ENCODE assay signal across 8 cellular contexts in the genomic region with DNA sequence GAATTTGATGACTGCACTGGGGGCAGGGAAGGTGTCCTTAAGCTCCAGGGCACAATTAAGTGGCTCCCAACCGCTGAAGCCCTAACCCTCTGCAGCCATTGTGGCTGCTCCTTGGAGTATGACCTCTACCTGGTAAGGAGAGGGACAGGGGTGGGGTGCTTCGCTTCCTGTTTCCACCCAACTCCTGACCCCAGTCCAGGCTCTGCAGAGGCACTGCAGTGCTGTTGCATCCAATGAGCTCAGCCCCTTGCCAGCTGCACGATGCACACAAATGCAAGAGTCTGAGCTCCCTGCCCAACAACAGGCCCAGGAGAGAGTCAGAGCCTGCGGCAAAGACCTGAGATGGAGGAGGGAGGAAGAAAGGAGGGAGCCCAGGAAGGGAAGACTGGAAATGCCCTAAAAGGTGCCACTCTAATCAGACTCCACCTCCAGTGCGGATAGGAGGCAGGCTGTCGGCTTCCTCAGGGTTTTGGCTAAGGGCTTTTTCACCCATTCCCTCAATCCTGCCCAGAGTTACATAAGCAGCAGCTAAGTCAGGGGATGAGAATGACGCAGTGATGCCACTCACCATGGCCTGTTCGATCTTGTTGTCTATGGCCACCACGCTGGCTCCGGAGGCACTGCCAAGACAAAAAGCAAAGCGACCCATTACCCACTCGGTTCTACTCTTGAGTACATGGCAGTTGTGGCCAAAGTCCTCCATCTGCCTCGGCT.
DNase-seq lines count a peak whose midpoint lies in the region; ATAC-seq, FAIRE-seq and TF ChIP-seq lines count a peak whose summit lies in the region.

No MANE protein-coding gene starts in this region.

- H3K9me3 Mint-ChIP-seq in nephron: no peaks in the 10 kb centered on the region

- H3K27ac ChIP-seq in SK-N-SH (ENCODE audit: low read depth in 2 of 2, low read length in 1 of 2) (peak overlapping the region; percentile 32 to 65), endothelial cell of umbilical vein (ENCODE audit: insufficient read depth, low read depth, low read length) (peak overlapping the region; percentile 70)

- H3K4me1 ChIP-seq in SK-N-SH (ENCODE audit: control insufficient read depth in 1 of 2, insufficient read depth in 2 of 2, low read depth in 1 of 2, low read length in 1 of 2) (peaks cover 6 to 13% of the 10 kb centered on the region in 2 experiments; a peak in 2 of 4 replicates), endothelial cell of umbilical vein (ENCODE audit: control insufficient read depth, extremely low read depth, insufficient read depth, low read length) (peaks cover 20% of the 10 kb centered on the region)

- no peaks in the 10 kb centered on the region for H3K9me1 ChIP-seq in endothelial cell of umbilical vein (replicated peaks; ENCODE audit: control insufficient read depth, extremely low read depth, insufficient read depth, low read length)

- intact Hi-C loops in endothelial cell of umbilical vein (cut with micrococcal nuclease): loop anchor here (10.0 kb wide), 1 partner anchor 309 kb away; no protein-coding TSS in a partner anchor

- H3K9ac ChIP-seq in SK-N-SH (peak overlapping the region; percentile 72), endothelial cell of umbilical vein (replicated peaks; ENCODE audit: extremely low read depth, insufficient read depth, low read length) (peak overlapping the region; percentile 92)

- TF ChIP-seq RAD21 in SK-N-SH (IDR thresholded peaks at IDR 0.05; ENCODE audit: low read length): no peak

- H3K36me3 ChIP-seq in SK-N-SH (replicated peaks in 1 of 2; ENCODE audit: control insufficient read depth in 1 of 2, insufficient read depth in 2 of 2, low read length in 1 of 2) (no peaks in the 10 kb centered on the region), endothelial cell of umbilical vein (ENCODE audit: control insufficient read depth in 2 of 2, extremely low read depth in 1 of 2, insufficient read depth in 2 of 2, low read length in 2 of 2) (peaks cover 0 to 4% of the 10 kb centered on the region in 2 experiments)

- DNase-seq in G401 (ENCODE audit: low spot score) (peak; percentile 79), SK-N-SH (peak; percentile 30), endothelial cell of umbilical vein (ENCODE audit: low read depth, low spot score) (no peak), NCI-H2171 treated with DMSO at 0.1 percent for 48 hours (lab: John Stamatoyannopoulos, UW) (no peak)
- DNase-seq in NK-92 treated with Interleukin-12 subunit alpha and Interleukin-12 subunit beta, amount 100 ng/mL, for 24 hours (lab: John Stamatoyannopoulos, UW): no peak

- peaks cover 77% of the 10 kb centered on the region for H3K4me1 Mint-ChIP-seq in nephron

- POLR2A ChIA-PET in SK-N-SH (lab: Yijun Ruan, JAX) (interaction anchor here (2.5 kb wide), 1 partner anchor 26 kb away, joined by 13 read pairs; no protein-coding TSS in a partner anchor), endothelial cell of umbilical vein (lab: Charles Lee) (interaction anchor here (0.8 to 4.3 kb wide), 4 partner anchors 16 to 56 kb away, joined by 3 to 40 read pairs (median 6); no protein-coding TSS in a partner anchor)

- H3K27me3 Mint-ChIP-seq in nephron (ENCODE audit: low read depth): no peaks in the 10 kb centered on the region

- H3K9me3 ChIP-seq in SK-N-SH (no peaks in the 10 kb centered on the region), endothelial cell of umbilical vein (replicated peaks; ENCODE audit: control insufficient read depth, insufficient read depth, low read length) (no peaks in the 10 kb centered on the region)

- no peaks in the 10 kb centered on the region; the same call in 1 of the 2 replicates for H3K79me2 ChIP-seq in SK-N-SH (ENCODE audit: insufficient read depth)
- peaks cover 14% of the 10 kb centered on the region for H3K79me2 ChIP-seq in endothelial cell of umbilical vein (ENCODE audit: control insufficient read depth, insufficient read depth, low read length)

- ATAC-seq in GM18868 (IDR thresholded peaks at IDR 0.05; ENCODE audit: unreplicated experiment): no peak
- ATAC-seq in HG03571 (IDR thresholded peaks at IDR 0.05; ENCODE audit: unreplicated experiment): no peak

- no peak for TF ChIP-seq POLR2A in endothelial cell of umbilical vein (IDR thresholded peaks at IDR 0.05; ENCODE audit: low read depth, low read length)

- WGBS in SK-N-SH (ENCODE audit: low lambda C conversion rate): 19% methylated on average over 7 of the region's 13 CpGs

- H3K4me3 Mint-ChIP-seq in nephron: peak overlapping the region; percentile 88 to 98 (median 96)

- H3K4me3 ChIP-seq in SK-N-SH (ENCODE audit: low read depth in 2 of 2, low read length in 1 of 2): peak overlapping the region; percentile 60 to 70
- peak overlapping the region; percentile 71 to 84 (median 77) for H3K4me3 ChIP-seq in endothelial cell of umbilical vein (replicated peaks in 1 of 3; ENCODE audit: insufficient read depth in 1 of 3, low read depth in 1 of 3, low read length in 3 of 3)

- H3K9me2 ChIP-seq in SK-N-SH: no peaks in the 10 kb centered on the region

- in situ Hi-C loops in G401 (cut with HindIII; ENCODE audit: low sequenced_read_pairs): no loop called here

- H2AFZ ChIP-seq in SK-N-SH (ENCODE audit: low read depth): peak overlapping the region; percentile 69; the same call in 1 of the 2 replicates
- H2AFZ ChIP-seq in endothelial cell of umbilical vein (ENCODE audit: low read depth, low read length): no peak overlapping the region

- no peaks in the 10 kb centered on the region for H3F3A ChIP-seq in SK-N-SH (replicated peaks; ENCODE audit: insufficient read depth)

- peak; percentile 21 for FAIRE-seq in endothelial cell of umbilical vein (lab: Jason Lieb, UNC)

- TF ChIP-seq CTCF in SK-N-SH (IDR thresholded peaks at IDR 0.05) (no peak), endothelial cell of umbilical vein (IDR thresholded peaks at IDR 0.05; ENCODE audit: extremely low read depth in 1 of 2, insufficient read depth in 1 of 2, low read depth in 1 of 2, low read length in 2 of 2) (no peak), nephron (IDR thresholded peaks at IDR 0.05; ENCODE audit: unreplicated experiment in 3 of 3) (no peak)

- H3K27me3 ChIP-seq in SK-N-SH (ENCODE audit: insufficient read depth) (peaks cover 26% of the 10 kb centered on the region; the same call in 1 of the 2 replicates), endothelial cell of umbilical vein (ENCODE audit: control insufficient read depth in 2 of 2, insufficient read depth in 2 of 2, low read length in 2 of 2) (no peaks in the 10 kb centered on the region)

- TSS peak; percentile 23 for BruUV-seq in endothelial cell of umbilical vein (replicated peaks; lab: Mats Ljungman, UMichigan)

- peak overlapping the region; percentile 77 to 87 (median 85) for H3K27ac Mint-ChIP-seq in nephron

- H3K4me2 ChIP-seq in SK-N-SH (peak overlapping the region; percentile 86), endothelial cell of umbilical vein (ENCODE audit: insufficient read depth, low read length) (peak overlapping the region; percentile 41)

- TF ChIP-seq EP300 in SK-N-SH (IDR thresholded peaks at IDR 0.05; ENCODE audit: borderline replicate concordance in 1 of 2, low read depth in 1 of 2, low read length in 1 of 2): no peak

- CTCF ChIA-PET in SK-N-SH (lab: Yijun Ruan, JAX) (interaction anchor here (0.6 to 2.9 kb wide), 8 partner anchors 37 to 294 kb away, joined by 3 to 14 read pairs (median 5); a partner anchor contains a TSS), endothelial cell of umbilical vein (lab: Charles Lee) (interaction anchor here (1.5 to 8.3 kb wide), 9 partner anchors 11 to 61 kb away, joined by 4 to 142 read pairs (median 15); a partner anchor contains a TSS)

- H4K20me1 ChIP-seq in SK-N-SH (ENCODE audit: insufficient read depth) (no peaks in the 10 kb centered on the region), endothelial cell of umbilical vein (replicated peaks; ENCODE audit: control insufficient read depth, extremely low read depth, insufficient read depth, low read length) (no peaks in the 10 kb centered on the region)

- peaks cover 32% of the 10 kb centered on the region for H3K36me3 Mint-ChIP-seq in nephron (ENCODE audit: low read depth)

- dilution Hi-C loops in endothelial cell of umbilical vein (cut with MboI; ENCODE audit: extremely low pct_ligation_motif_present, low sequenced_read_pairs): no loop called here

TF ChIP-seq in endothelial cell of umbilical vein, 7 proteins besides CTCF, POLR2A, EP300 and RAD21:
- no peak for TF ChIP-seq MYC (IDR thresholded peaks at IDR 0.05; ENCODE audit: low read depth, low read length)

Comparison
In these comparisons a context has a peak if more than half of its experiments do, and no peak if none do; other contexts are left out.
1. DNase-seq: peak in G401 (single experiment) and SK-N-SH (single experiment); none in endothelial cell of umbilical vein (single experiment), NCI-H2171 treated with DMSO at 0.1 percent for 48 hours (single experiment) and NK-92 treated with Interleukin-12 subunit alpha and Interleukin-12 subunit beta, amount 100 ng/mL, for 24 hours (single experiment).